9 cellular contexts compared by ENCODE assay signal in genomic region chr6:227074-227782, GRCh38.
A peak's percentile ranks its signal among the peaks of the same experiment; 100 is the strongest.
DNase-seq lines count a peak whose midpoint lies in the region; ATAC-seq and TF ChIP-seq lines count a peak whose summit lies in the region.
"Had no signal": no experiment of that assay in that cellular context is flagged by ENCODE, and none has a peak within 500 bp of the region (broad histone marks: within the 10 kb centered on the region; RNA-seq: fewer than 3 reads in every experiment).

No MANE protein-coding gene starts in this region.

- no peak overlapping the region for H3K4me3 ChIP-seq in esophagus muscularis mucosa

- DNase-seq in CD1c-positive myeloid dendritic cell (ENCODE audit: extremely low spot score) (peak; percentile 87), esophagus muscularis mucosa (ENCODE audit: extremely low spot score) (peak; percentile 75), HuH-7.5 (ENCODE audit: low spot score) (no peak), omental fat pad (ENCODE audit: low spot score) (no peak), NCI-H146 (lab: John Stamatoyannopoulos, UW) (no peak)
- DNase-seq in effector CD4-positive, alpha-beta T cell = no peak
- DNase-seq: NCI-H1417 treated with DMSO at 0.1 percent for 48 hours had no signal

- TF ChIP-seq EP300 in esophagus muscularis mucosa (IDR thresholded peaks at IDR 0.05) = no peak

- 86% methylated on average over 16 of the region's 17 CpGs for WGBS in esophagus muscularis mucosa

- ATAC-seq in GM19035 (IDR thresholded peaks at IDR 0.05; ENCODE audit: unreplicated experiment) (peak; percentile 35), HG03139 (IDR thresholded peaks at IDR 0.05; ENCODE audit: unreplicated experiment) (peak; percentile 15), omental fat pad (ENCODE audit: low FRiP score) (no peak)

- TF ChIP-seq CTCF in esophagus muscularis mucosa (IDR thresholded peaks at IDR 0.05) = no peak
- TF ChIP-seq CTCF in omental fat pad (IDR thresholded peaks at IDR 0.05) = no peak

- TF ChIP-seq POLR2A in esophagus muscularis mucosa (IDR thresholded peaks at IDR 0.05; ENCODE audit: low read depth) = no peak

- peaks cover 0 to 16% (median 0%) of the 10 kb centered on the region in 4 donors for H3K27me3 ChIP-seq in esophagus muscularis mucosa

- no peak overlapping the region for H3K27ac ChIP-seq in esophagus muscularis mucosa (replicated peaks in 1 of 4)

- peaks cover 0 to 6% (median 4%) of the 10 kb centered on the region in 4 donors for H3K4me1 ChIP-seq in esophagus muscularis mucosa

- no peaks in the 10 kb centered on the region for H3K9me3 ChIP-seq in esophagus muscularis mucosa

- intact Hi-C loops in esophagus muscularis mucosa (cut with DNase I) = no loop called here

- no peaks in the 10 kb centered on the region for H3K36me3 ChIP-seq in esophagus muscularis mucosa

Comparison
In these comparisons a context has a peak if more than half of its experiments do, and no peak if none do; other contexts are left out.
1. DNase-seq: peak in CD1c-positive myeloid dendritic cell (single experiment) and esophagus muscularis mucosa (single experiment); none in HuH-7.5 (single experiment), omental fat pad (single experiment), NCI-H146 (single experiment) and effector CD4-positive, alpha-beta T cell (single experiment).